In genomic region chrX:21943460-21944135, GRCh38 we compare ENCODE assay signal across 1 cellular context.
TF ChIP-seq lines count a peak whose summit lies in the region.

No MANE protein-coding gene starts in this region.

TF ChIP-seq in GM12878, 131 proteins besides CTCF, POLR2A, EP300 and RAD21:
- no peak for TF ChIP-seq CHD4 (IDR thresholded peaks at IDR 0.05)
- TF ChIP-seq USF2 (IDR thresholded peaks at IDR 0.05; ENCODE audit: borderline replicate concordance, low read depth, low read length): no peak
- TF ChIP-seq, protein P1, sequence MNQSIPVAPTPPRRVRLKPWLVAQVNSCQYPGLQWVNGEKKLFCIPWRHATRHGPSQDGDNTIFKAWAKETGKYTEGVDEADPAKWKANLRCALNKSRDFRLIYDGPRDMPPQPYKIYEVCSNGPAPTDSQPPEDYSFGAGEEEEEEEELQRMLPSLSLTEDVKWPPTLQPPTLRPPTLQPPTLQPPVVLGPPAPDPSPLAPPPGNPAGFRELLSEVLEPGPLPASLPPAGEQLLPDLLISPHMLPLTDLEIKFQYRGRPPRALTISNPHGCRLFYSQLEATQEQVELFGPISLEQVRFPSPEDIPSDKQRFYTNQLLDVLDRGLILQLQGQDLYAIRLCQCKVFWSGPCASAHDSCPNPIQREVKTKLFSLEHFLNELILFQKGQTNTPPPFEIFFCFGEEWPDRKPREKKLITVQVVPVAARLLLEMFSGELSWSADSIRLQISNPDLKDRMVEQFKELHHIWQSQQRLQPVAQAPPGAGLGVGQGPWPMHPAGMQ (IDR thresholded peaks at IDR 0.05; ENCODE audit: borderline replicate concordance): no peak
- no peak for TF ChIP-seq CBX3 (IDR thresholded peaks at IDR 0.05; ENCODE audit: borderline replicate concordance, low read depth)
- TF ChIP-seq MYB (IDR thresholded peaks at IDR 0.05; ENCODE audit: borderline replicate concordance, low read depth, low read length): no peak
- TF ChIP-seq RAD51 (IDR thresholded peaks at IDR 0.05): no peak
- no peak for TF ChIP-seq PML (IDR thresholded peaks at IDR 0.05; ENCODE audit: low read length)
- TF ChIP-seq ZNF592 (IDR thresholded peaks at IDR 0.05): no peak
- TF ChIP-seq IKZF2 (IDR thresholded peaks at IDR 0.05): no peak
- no peak for TF ChIP-seq PBX3 (IDR thresholded peaks at IDR 0.05; ENCODE audit: insufficient replicate concordance, low read depth, low read length)
- no peak for TF ChIP-seq MLLT1 (IDR thresholded peaks at IDR 0.05)
- no peak for TF ChIP-seq ETV6 (conservative IDR thresholded peaks at IDR 0.05 in 1 of 2, IDR thresholded peaks at IDR 0.05 in 1 of 2; ENCODE audit: borderline replicate concordance in 1 of 2, low read depth in 1 of 2)
- TF ChIP-seq BMI1 (IDR thresholded peaks at IDR 0.05; ENCODE audit: borderline replicate concordance): no peak
- no peak for TF ChIP-seq ESRRA (IDR thresholded peaks at IDR 0.05; ENCODE audit: low read length)
- no peak for TF ChIP-seq ZNF384 (IDR thresholded peaks at IDR 0.05; ENCODE audit: borderline replicate concordance, low read depth, low read length)
- TF ChIP-seq NRF1 (conservative IDR thresholded peaks at IDR 0.05; ENCODE audit: low read depth, low read length): no peak
- no peak for TF ChIP-seq HDAC6 (IDR thresholded peaks at IDR 0.05; ENCODE audit: unreplicated experiment)
- no peak for TF ChIP-seq SMAD5 (IDR thresholded peaks at IDR 0.05; ENCODE audit: low read depth)
